ENCODE assay signal across 1 cellular context in genomic region chr6:116624036-116624805, GRCh38.
TF ChIP-seq lines count a peak whose summit lies in the region.

No MANE protein-coding gene starts in this region.

TF ChIP-seq in HEK293, 187 proteins besides CTCF, POLR2A, EP300 and RAD21 (continued from another document):
- TF ChIP-seq ATF2 (tag by site-specific recombination; IDR thresholded peaks at IDR 0.05; ENCODE audit: low read depth), result no peak
- TF ChIP-seq ZNF10 (tag by site-specific recombination; IDR thresholded peaks at IDR 0.05), result peak; percentile 87
